In genomic region chr1:17502326-17502778, GRCh38 we compare ENCODE assay signal across 9 cellular contexts. TPM values are rescaled to one million over a fixed set of nuclear protein-coding genes. Genes with fewer than 3 reads are reported as not detected.
DNase-seq lines count a peak whose midpoint lies in the region; ATAC-seq, FAIRE-seq and TF ChIP-seq lines count a peak whose summit lies in the region.
"Had no signal": no experiment of that assay in that cellular context is flagged by ENCODE, and none has a peak within 500 bp of the region (broad histone marks: within the 10 kb centered on the region; RNA-seq: fewer than 3 reads in every experiment).

No MANE protein-coding gene starts in this region.

- H3K4me1 ChIP-seq in neuronal stem cell (ENCODE audit: control insufficient read depth in 2 of 2, insufficient read depth in 1 of 2, low read depth in 1 of 2, low read length in 2 of 2) (peaks cover 0 to 3% of the 10 kb centered on the region in 2 donors), thyroid gland (peaks cover 4 to 10% of the 10 kb centered on the region in 2 donors)

- H3K27ac ChIP-seq in neuronal stem cell (replicated peaks; ENCODE audit: low read length): no peak overlapping the region
- H3K27ac ChIP-seq in thyroid gland: peak overlapping the region in 1 of 3 donors; percentile 18

- H3K4me1 Mint-ChIP-seq in Calu3 (ENCODE audit: low read depth, unreplicated experiment): no peaks in the 10 kb centered on the region
- no peaks in the 10 kb centered on the region for H3K4me1 Mint-ChIP-seq in activated T-cell treated with anti-CD3 and anti-CD28 coated beads, Interleukin-2, amount 50 U/mL, for 72 hours (ENCODE audit: low read depth)

- no peak overlapping the region for H2BK15ac ChIP-seq in neuronal stem cell (ENCODE audit: low read length)

- TF ChIP-seq POLR2A in thyroid gland (IDR thresholded peaks at IDR 0.05): no peak

- H2AK5ac ChIP-seq in neuronal stem cell (ENCODE audit: low read depth, low read length): no peak overlapping the region

- H3K36me3 ChIP-seq in neuronal stem cell (replicated peaks in 1 of 2; ENCODE audit: control insufficient read depth in 2 of 2, insufficient read depth in 2 of 2, low read length in 2 of 2) (no peaks in the 10 kb centered on the region), thyroid gland (no peaks in the 10 kb centered on the region)

- no peak overlapping the region for H4K8ac ChIP-seq in neuronal stem cell (ENCODE audit: low read depth, low read length)

- no TSS peak for BruUV-seq in Calu3 (replicated peaks; lab: Mats Ljungman, UMichigan)

- no peak overlapping the region for H3K4ac ChIP-seq in neuronal stem cell (ENCODE audit: low read length)

- intact Hi-C loops in Calu3 (cut with micrococcal nuclease; ENCODE audit: unreplicated experiment) (loop anchor here (1.0 to 10.0 kb wide), 2 partner anchors 62 to 105 kb away; no protein-coding TSS in a partner anchor), thyroid gland (cut with DNase I) (loop anchor here (2.0 kb wide), 1 partner anchor 100 kb away; no protein-coding TSS in a partner anchor)

- no CpG with 5 or more reads among the region's 12 CpGs for WGBS in neuronal stem cell (ENCODE audit: extremely low coverage in 2 of 2, insufficient read length in 2 of 2, insufficient replicate concordance in 1 of 2), 2 donors
- 1 to 6% methylated on average over 11 to 12 of the region's 12 CpGs for WGBS in thyroid gland, 2 donors

- peak; percentile 59 to 60 for ATAC-seq in activated T-cell treated with anti-CD3 and anti-CD28 coated beads, Interleukin-2, amount 50 U/mL, for 72 hours (replicated peaks in 1 of 2)
- no peak for ATAC-seq in HG02973 (IDR thresholded peaks at IDR 0.05; ENCODE audit: unreplicated experiment)

- H3K23ac ChIP-seq in neuronal stem cell (ENCODE audit: low read depth, low read length, poor library complexity): peak overlapping the region; percentile 5

- no peak overlapping the region for H3K4me3 Mint-ChIP-seq in Calu3 (ENCODE audit: low read depth, unreplicated experiment)
- H3K4me3 Mint-ChIP-seq in activated T-cell treated with anti-CD3 and anti-CD28 coated beads, Interleukin-2, amount 50 U/mL, for 72 hours: no peak overlapping the region
- H3K4me3 Mint-ChIP-seq: T-helper 1 cell treated with Interleukin-12 subunit alpha and Interleukin-12 subunit beta and Interleukin-4 antibody, amounts not matched to agents 30 μg/mL and 1 μg/mL, for 36 hours had no signal

- CTCF ChIA-PET in Calu3 (lab: Charles Lee): interaction anchor here (1.2 to 2.9 kb wide), 3 partner anchors 17 to 104 kb away, joined by 3 to 40 read pairs (median 6); no protein-coding TSS in a partner anchor

- H2BK5ac ChIP-seq in neuronal stem cell (ENCODE audit: low read length): no peak overlapping the region

- H3K9me3 ChIP-seq in neuronal stem cell (replicated peaks in 1 of 2; ENCODE audit: control insufficient read depth in 2 of 2, insufficient read depth in 1 of 2, low read depth in 1 of 2, low read length in 2 of 2) (no peaks in the 10 kb centered on the region), thyroid gland (no peaks in the 10 kb centered on the region)

- no peaks in the 10 kb centered on the region for H3K79me1 ChIP-seq in neuronal stem cell (ENCODE audit: low read depth, low read length)

- DNase-seq in Calu3: peak; percentile 84
- peak; percentile 48 for DNase-seq in HS-27A (ENCODE audit: low read depth)
- peak; percentile 56 for DNase-seq in NOMO-1 treated with DMSO at 0.1 percent for 48 hours (lab: John Stamatoyannopoulos, UW; ENCODE audit: unreplicated experiment)
- DNase-seq in activated T-cell treated with anti-CD3 and anti-CD28 coated beads, Interleukin-2, amount 50 U/mL, for 72 hours: peak; percentile 67 to 70
- DNase-seq in frontal cortex (ENCODE audit: low spot score in 2 of 2): peak; percentile 38 to 67
- DNase-seq in neuronal stem cell (ENCODE audit: low spot score): peak; percentile 71
- DNase-seq in thyroid gland: peak; percentile 86 to 90

- H2BK12ac ChIP-seq in neuronal stem cell (ENCODE audit: low read length): no peak overlapping the region

- H3K36me3 Mint-ChIP-seq in Calu3 (ENCODE audit: insufficient read depth, unreplicated experiment): no peaks in the 10 kb centered on the region
- H3K36me3 Mint-ChIP-seq in activated T-cell treated with anti-CD3 and anti-CD28 coated beads, Interleukin-2, amount 50 U/mL, for 72 hours (ENCODE audit: insufficient read depth in 2 of 2): no peaks in the 10 kb centered on the region

- H4K91ac ChIP-seq in neuronal stem cell (ENCODE audit: low read depth, low read length, poor library complexity): no peak overlapping the region

- H3K4me2 ChIP-seq in neuronal stem cell (ENCODE audit: insufficient read depth, low read length, poor library complexity, severe bottlenecking): no peak overlapping the region

- no peak overlapping the region for H3K18ac ChIP-seq in neuronal stem cell (ENCODE audit: low read length)

- peaks cover 0 to 3% (median 0%) of the 10 kb centered on the region in 3 experiments for H3K27me3 ChIP-seq in neuronal stem cell (ENCODE audit: control insufficient read depth in 3 of 3, insufficient read depth in 3 of 3, low read depth in 1 of 3, low read length in 3 of 3)
- no peaks in the 10 kb centered on the region for H3K27me3 ChIP-seq in thyroid gland

- H3K9ac ChIP-seq in neuronal stem cell (ENCODE audit: low read depth, low read length, poor library complexity): no peak overlapping the region

- H3K9me3 Mint-ChIP-seq in Calu3 (ENCODE audit: low read depth, unreplicated experiment): no peaks in the 10 kb centered on the region
- H3K9me3 Mint-ChIP-seq in activated T-cell treated with anti-CD3 and anti-CD28 coated beads, Interleukin-2, amount 50 U/mL, for 72 hours: no peaks in the 10 kb centered on the region
- H3K9me3 Mint-ChIP-seq: T-helper 1 cell treated with Interleukin-12 subunit alpha and Interleukin-12 subunit beta and Interleukin-4 antibody, amounts not matched to agents 30 μg/mL and 1 μg/mL, for 36 hours had no signal

- TF ChIP-seq CTCF in Calu3 (IDR thresholded peaks at IDR 0.05; ENCODE audit: unreplicated experiment) (peak; percentile 81), thyroid gland (IDR thresholded peaks at IDR 0.05) (peak; percentile 87 to 93 (median 88))

- no peak overlapping the region for H3K4me3 ChIP-seq in neuronal stem cell (ENCODE audit: low read length in 2 of 2)
- H3K4me3 ChIP-seq in thyroid gland (replicated peaks in 1 of 3): no peak overlapping the region

- peak overlapping the region; percentile 63 for H2AFZ ChIP-seq in neuronal stem cell (ENCODE audit: low read length)

- H2BK120ac ChIP-seq in neuronal stem cell (ENCODE audit: low read depth, low read length): no peak overlapping the region

- no peaks in the 10 kb centered on the region for H3K27me3 Mint-ChIP-seq in Calu3 (ENCODE audit: unreplicated experiment)
- peaks cover 7% of the 10 kb centered on the region for H3K27me3 Mint-ChIP-seq in activated T-cell treated with anti-CD3 and anti-CD28 coated beads, Interleukin-2, amount 50 U/mL, for 72 hours (ENCODE audit: low read depth)

- no peak for FAIRE-seq in frontal cortex (lab: Jason Lieb, UNC)

- H3K14ac ChIP-seq in neuronal stem cell (ENCODE audit: low read length): no peak overlapping the region

- no peak overlapping the region for H3K27ac Mint-ChIP-seq in Calu3 (ENCODE audit: unreplicated experiment)
- no peak overlapping the region for H3K27ac Mint-ChIP-seq in activated T-cell treated with anti-CD3 and anti-CD28 coated beads, Interleukin-2, amount 50 U/mL, for 72 hours
- H3K27ac Mint-ChIP-seq: T-helper 1 cell treated with Interleukin-12 subunit alpha and Interleukin-12 subunit beta and Interleukin-4 antibody, amounts not matched to agents 30 μg/mL and 1 μg/mL, for 36 hours had no signal

RNA-seq across cellular contexts. Expression of gene ARHGEF10L, which starts 37.1 kb away (rescaled TPM):
- total RNA-seq in Calu3 (2022) (19.6 and 20.1 TPM in 2 replicates), frontal cortex (25.7 TPM), thyroid gland (10 to 100 TPM; 32.2 to 64.5 (median 51.4) TPM)
- total RNA-seq in activated T-cell treated with anti-CD3 and anti-CD28 coated beads, Interleukin-2, amount 50 U/mL, for 72 hours: not detected
- polyA plus RNA-seq in neuronal stem cell (2013, experiment 1 of 2): 14.6 TPM
- polyA plus RNA-seq in neuronal stem cell (2013, experiment 2 of 2): 14.8 TPM

Comparison
In these comparisons a context has a peak if more than half of its experiments do, and no peak if none do; other contexts are left out.
1. RNA of gene ARHGEF10L, which starts 37.1 kb away (total RNA-seq): 32.2 to 64.5 TPM in thyroid gland, 25.7 TPM in frontal cortex (single experiment) and 19.6 to 20.1 TPM in Calu3; not detected in activated T-cell treated with anti-CD3 and anti-CD28 coated beads, Interleukin-2, amount 50 U/mL, for 72 hours; every median in the first group is over 10 times any median in the second.
2. Peak in every context shown above with its lines, with median percentiles within 50 percentile points of each other: DNase-seq.